19 cellular contexts compared by ENCODE assay signal in the genomic region with DNA sequence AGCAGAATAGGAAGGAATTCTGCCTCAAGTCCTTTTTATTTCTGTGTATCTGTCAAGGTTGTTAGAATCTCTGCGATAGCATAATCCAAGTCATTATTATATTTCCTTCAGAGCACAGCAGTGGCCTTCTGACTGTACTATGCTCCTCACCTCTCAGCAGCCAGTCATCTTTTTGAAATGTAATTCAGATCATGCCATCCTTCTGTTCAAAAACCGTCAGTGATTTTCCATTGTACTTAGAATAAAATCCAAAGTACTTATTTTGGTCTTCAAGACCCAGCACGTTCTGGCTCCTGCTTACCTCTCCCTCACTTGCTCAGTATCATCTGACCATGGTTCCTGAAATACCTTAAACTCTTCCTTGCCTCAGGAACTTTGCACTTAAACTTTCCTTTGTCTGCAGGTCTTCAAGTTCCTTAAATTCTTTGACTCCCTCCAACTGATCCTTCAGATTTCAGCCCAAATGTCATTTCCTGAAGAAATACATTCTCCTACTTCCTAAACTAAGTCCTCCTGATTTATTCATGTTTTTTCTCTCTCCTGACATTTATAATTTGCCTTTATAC.
"Had no signal": no experiment of that assay in that cellular context is flagged by ENCODE, and none has a peak within 500 bp of the region (broad histone marks: within the 10 kb centered on the region; RNA-seq: fewer than 3 reads in every experiment).

No MANE protein-coding gene starts in this region.

- H3K27ac Mint-ChIP-seq: activated B cell treated with CpG ODN at 0.5 μM for 24 hours; activated CD4-positive, alpha-beta memory T cell treated with anti-CD3 and anti-CD28 coated beads, Interleukin-2, amount 10 ng/mL, durations not matched to agents 7 days and 5 days; activated naive CD4-positive, alpha-beta T cell treated with anti-CD3 and anti-CD28 coated beads for 36 hours; activated T-cell treated with anti-CD3 and anti-CD28 coated beads, Interleukin-2, amount 50 U/mL, for 24 hours; activated T-helper 2 cell treated with anti-CD3 and anti-CD28 coated beads, Interferon-gamma antibody, Interleukin-2, Interleukin-4, amounts not matched to agents 10 μg/mL and 5 μg/mL and 100 μg/mL, durations not matched to agents 14 hours and 24 hours and 36 hours; progenitor cell of endocrine pancreas had no signal

- H3K9me3 Mint-ChIP-seq: activated B cell treated with CpG ODN at 0.5 μM for 24 hours; activated CD4-positive, alpha-beta memory T cell treated with anti-CD3 and anti-CD28 coated beads, Interleukin-2, amount 10 ng/mL, durations not matched to agents 7 days and 5 days; activated naive CD4-positive, alpha-beta T cell treated with anti-CD3 and anti-CD28 coated beads for 36 hours; activated T-cell treated with anti-CD3 and anti-CD28 coated beads, Interleukin-2, amount 50 U/mL, for 24 hours; activated T-helper 2 cell treated with anti-CD3 and anti-CD28 coated beads, Interferon-gamma antibody, Interleukin-2, Interleukin-4, amounts not matched to agents 10 μg/mL and 5 μg/mL and 100 μg/mL, durations not matched to agents 14 hours and 24 hours and 36 hours; neural crest cell had no signal

- H3K27ac ChIP-seq: brain microvascular endothelial cell had no signal

- H3K27me3 Mint-ChIP-seq: activated B cell treated with CpG ODN at 0.5 μM for 24 hours; activated CD4-positive, alpha-beta memory T cell treated with anti-CD3 and anti-CD28 coated beads, Interleukin-2, amount 10 ng/mL, durations not matched to agents 7 days and 5 days; activated T-cell treated with anti-CD3 and anti-CD28 coated beads, Interleukin-2, amount 50 U/mL, for 24 hours had no signal

- H3K36me3 ChIP-seq: brain microvascular endothelial cell, esophagus squamous epithelium, thyroid gland had no signal

- H3K4me1 Mint-ChIP-seq: activated B cell treated with CpG ODN at 0.5 μM for 24 hours had no signal

- H3K4me3 ChIP-seq: esophagus squamous epithelium, thyroid gland had no signal

- H3K9me3 ChIP-seq: esophagus squamous epithelium, thyroid gland had no signal

- H3K27me3 ChIP-seq: brain microvascular endothelial cell, esophagus squamous epithelium, thyroid gland had no signal

- DNase-seq: activated B cell treated with CpG ODN at 0.5 μM for 24 hours; activated CD4-positive, alpha-beta memory T cell treated with anti-CD3 and anti-CD28 coated beads, Interleukin-2, amount 10 ng/mL, durations not matched to agents 7 days and 5 days; activated CD4-positive, alpha-beta T cell treated with anti-CD3 and anti-CD28 coated beads for 48 hours; activated naive CD4-positive, alpha-beta T cell treated with anti-CD3 and anti-CD28 coated beads for 36 hours; activated T-cell treated with anti-CD3 and anti-CD28 coated beads, Interleukin-2, amount 50 U/mL, for 24 hours; anterior cingulate cortex; brain microvascular endothelial cell; cerebellar nuclear complex; effector CD8-positive, alpha-beta T cell; esophagus squamous epithelium; islet precursor cell; stimulated activated CD4-positive, alpha-beta T cell treated with anti-CD3 and anti-CD28 coated beads, Interleukin-12 subunit alpha, Interleukin-12 subunit beta, amount 100 ng/mL, for 4 hours; stimulated activated CD4-positive, alpha-beta T cell treated with anti-CD3 and anti-CD28 coated beads, Interleukin-1b, Interleukin-23, amount 100 ng/mL, for 48 hours; stimulated activated CD8-positive, alpha-beta memory T cell treated with anti-CD3 and anti-CD28 coated beads, Interleukin-4, amount 100 ng/mL, for 48 hours; stimulated activated naive CD4-positive, alpha-beta T cell treated with Interleukin-2 at 50 U/mL for 16 hours; thyroid gland had no signal

- H3K4me3 Mint-ChIP-seq: activated B cell treated with CpG ODN at 0.5 μM for 24 hours; activated CD4-positive, alpha-beta memory T cell treated with anti-CD3 and anti-CD28 coated beads, Interleukin-2, amount 10 ng/mL, durations not matched to agents 7 days and 5 days; activated naive CD4-positive, alpha-beta T cell treated with anti-CD3 and anti-CD28 coated beads for 36 hours; activated T-cell treated with anti-CD3 and anti-CD28 coated beads, Interleukin-2, amount 50 U/mL, for 24 hours; neural crest cell had no signal
